In genomic region chr6:132725947-132726607, GRCh38 we compare ENCODE assay signal across 14 cellular contexts. TPM values are rescaled to one million over a fixed set of nuclear protein-coding genes. Genes with fewer than 3 reads are reported as not detected.
A peak's percentile ranks its signal among the peaks of the same experiment; 100 is the strongest.
DNase-seq lines count a peak whose midpoint lies in the region; ATAC-seq, FAIRE-seq and TF ChIP-seq lines count a peak whose summit lies in the region.
"Had no signal": no experiment of that assay in that cellular context is flagged by ENCODE, and none has a peak within 500 bp of the region (broad histone marks: within the 10 kb centered on the region; RNA-seq: fewer than 3 reads in every experiment).

No MANE protein-coding gene starts in this region.

- ATAC-seq in GM18858 (IDR thresholded peaks at IDR 0.05; ENCODE audit: unreplicated experiment): peak; percentile 78
- ATAC-seq in GM19463 (IDR thresholded peaks at IDR 0.05; ENCODE audit: unreplicated experiment): peak; percentile 84
- peak; percentile 88 for ATAC-seq in HG02938 (IDR thresholded peaks at IDR 0.05; ENCODE audit: unreplicated experiment)
- ATAC-seq: PC-3 had no signal

- no peak for TF ChIP-seq POLR2A in GM12892 (IDR thresholded peaks at IDR 0.05; ENCODE audit: low read depth, low read length)

- peak; percentile 10 for DNase-seq in NAMALWA (ENCODE audit: low spot score)
- DNase-seq in KG1 (lab: John Stamatoyannopoulos, UW): no peak
- no peak for DNase-seq in RCC 7860 (ENCODE audit: low spot score)
- DNase-seq in GM12892 (ENCODE audit: insufficient read length): no peak
- DNase-seq in cerebellar nuclear complex (lab: John Stamatoyannopoulos, UW): no peak
- DNase-seq: activated CD4-positive, alpha-beta T cell treated with anti-CD3 and anti-CD28 coated beads, Interleukin-2, amount 10 ng/mL, durations not matched to agents 24 days and 14 days; DND-41; NCI-H2081; PC-3; SW 1271 had no signal

- FAIRE-seq in RCC 7860 (lab: Jason Lieb, UNC) (no peak), GM12892 (lab: Jason Lieb, UNC) (no peak)

RNA-seq across cellular contexts. Expression of gene VNN1, which starts 12.2 kb away (rescaled TPM):
- polyA plus RNA-seq in GM12892 (2012; ENCODE audit: missing spikeins): not detected
- polyA plus RNA-seq: BJ had no signal

RNA-seq across cellular contexts. Expression of gene VNN2, which starts 31.6 kb away (rescaled TPM):
- 20.7 TPM for polyA plus RNA-seq in GM12892 (2012; ENCODE audit: missing spikeins)
- polyA plus RNA-seq: BJ had no signal
